ENCODE assay signal across 34 cellular contexts in the genomic region with DNA sequence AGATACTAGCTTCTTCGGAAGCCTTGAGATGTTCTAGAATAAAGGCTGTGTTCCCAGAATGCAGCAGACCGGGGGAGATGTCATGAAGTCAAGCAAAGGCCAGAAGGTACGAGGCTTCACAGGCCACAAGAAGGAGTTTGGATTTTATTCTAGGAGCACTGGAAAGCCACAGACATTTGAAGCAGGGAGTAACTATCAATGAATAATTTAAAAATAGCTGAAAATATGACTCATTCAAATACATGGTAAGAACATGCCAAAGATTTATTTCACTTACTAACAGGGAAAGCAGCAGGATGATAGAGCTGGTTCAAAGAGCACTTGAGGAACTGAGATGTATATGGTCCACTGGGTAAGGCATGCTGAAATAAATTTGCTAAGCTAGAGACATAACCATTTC. TPM values are rescaled to one million over a fixed set of nuclear protein-coding genes. Genes with fewer than 3 reads are reported as not detected.
"Had no signal": no experiment of that assay in that cellular context is flagged by ENCODE, and none has a peak within 500 bp of the region (broad histone marks: within the 10 kb centered on the region; RNA-seq: fewer than 3 reads in every experiment).

No MANE protein-coding gene starts in this region.

- H3K27me3 ChIP-seq: adrenal gland, brain microvascular endothelial cell, neutrophil, ovary, right lobe of liver, suprapubic skin had no signal

- H3K9me3 Mint-ChIP-seq: activated naive CD4-positive, alpha-beta T cell treated with anti-CD3 and anti-CD28 coated beads for 36 hours; dendritic cell treated with granulocyte-macrophage colony-stimulating factor and Interleukin-4, amounts not matched to agents 40 ng/mL and 50 ng/mL, for 4 days; stimulated activated memory B cell treated with anti-CD40 and anti-IgM and Interleukin-4, amounts not matched to agents 10 μg/mL and 1 μg/mL and 100 μg/mL, for 72 hours had no signal

- H3K4me3 ChIP-seq: adrenal gland, ovary, right lobe of liver, stomach, suprapubic skin, tibial artery had no signal

- H3K27me3 Mint-ChIP-seq: stimulated activated memory B cell treated with anti-CD40 and anti-IgM and Interleukin-4, amounts not matched to agents 10 μg/mL and 1 μg/mL and 100 μg/mL, for 72 hours had no signal

- H3K4me1 ChIP-seq: adrenal gland, right lobe of liver, stomach, suprapubic skin, tibial artery had no signal

- H3K36me3 ChIP-seq: adrenal gland, brain microvascular endothelial cell, neutrophil, ovary, right lobe of liver, stomach, suprapubic skin, tibial artery had no signal

- H3K27ac Mint-ChIP-seq: activated naive CD4-positive, alpha-beta T cell treated with anti-CD3 and anti-CD28 coated beads for 36 hours; activated naive CD8-positive, alpha-beta T cell treated with anti-CD3 and anti-CD28 coated beads for 36 hours; dendritic cell treated with granulocyte-macrophage colony-stimulating factor and Interleukin-4, amounts not matched to agents 40 ng/mL and 50 ng/mL, for 4 days; endodermal cell; naive B cell; nephron progenitor cell; progenitor cell of endocrine pancreas; stimulated activated memory B cell treated with anti-CD40 and anti-IgM and Interleukin-4, amounts not matched to agents 10 μg/mL and 1 μg/mL and 100 μg/mL, for 72 hours had no signal

- H3K27ac ChIP-seq: adrenal gland, brain microvascular endothelial cell, neutrophil, ovary, right lobe of liver, stomach, suprapubic skin, tibial artery, VCaP had no signal

- H3K4me1 Mint-ChIP-seq: activated naive CD8-positive, alpha-beta T cell treated with anti-CD3 and anti-CD28 coated beads for 36 hours; nephron progenitor cell; stimulated activated memory B cell treated with anti-CD40 and anti-IgM and Interleukin-4, amounts not matched to agents 10 μg/mL and 1 μg/mL and 100 μg/mL, for 72 hours had no signal

- H3K9me3 ChIP-seq: adrenal gland, neutrophil, ovary, right lobe of liver, suprapubic skin, tibial artery had no signal

- H3K36me3 Mint-ChIP-seq: activated naive CD8-positive, alpha-beta T cell treated with anti-CD3 and anti-CD28 coated beads for 36 hours; naive B cell; stimulated activated memory B cell treated with anti-CD40 and anti-IgM and Interleukin-4, amounts not matched to agents 10 μg/mL and 1 μg/mL and 100 μg/mL, for 72 hours had no signal

- H3K4me3 Mint-ChIP-seq: activated naive CD4-positive, alpha-beta T cell treated with anti-CD3 and anti-CD28 coated beads for 36 hours; activated naive CD8-positive, alpha-beta T cell treated with anti-CD3 and anti-CD28 coated beads for 36 hours; dendritic cell treated with granulocyte-macrophage colony-stimulating factor and Interleukin-4, amounts not matched to agents 40 ng/mL and 50 ng/mL, for 4 days; endodermal cell; naive B cell; nephron progenitor cell; stimulated activated memory B cell treated with anti-CD40 and anti-IgM and Interleukin-4, amounts not matched to agents 10 μg/mL and 1 μg/mL and 100 μg/mL, for 72 hours had no signal

- DNase-seq: activated CD4-positive, alpha-beta T cell treated with anti-CD3 and anti-CD28 coated beads for 4 hours; activated CD4-positive, alpha-beta T cell treated with anti-CD3 and anti-CD28 coated beads, Interleukin-2, amount 50 U/mL, for 4 hours; activated effector memory CD4-positive, alpha-beta T cell treated with Interleukin-2 at 50 U/mL for 16 hours; activated naive CD4-positive, alpha-beta T cell treated with anti-CD3 and anti-CD28 coated beads for 36 hours; activated naive CD8-positive, alpha-beta T cell treated with anti-CD3 and anti-CD28 coated beads for 36 hours; activated T-cell treated with anti-CD3 and anti-CD28 coated beads for 4 hours; adrenal gland; aorta; brain microvascular endothelial cell; central memory CD4-positive, alpha-beta T cell; endodermal cell; glutamatergic neuron; islet precursor cell; left cardiac atrium; left ventricle myocardium superior; naive B cell; nephron progenitor cell; ovary; right lobe of liver; small intestine; stimulated activated CD4-positive, alpha-beta T cell treated with anti-CD3 and anti-CD28 coated beads, Interleukin-1b, Interleukin-23, amount 100 ng/mL, for 48 hours; stimulated activated CD4-positive, alpha-beta T cell treated with anti-CD3 and anti-CD28 coated beads, Interleukin-4, amount 100 ng/mL, for 4 hours; stimulated activated CD8-positive, alpha-beta memory T cell treated with anti-CD3 and anti-CD28 coated beads, Interleukin-4, amount 100 ng/mL, for 48 hours; stomach; T-helper 9 cell; tibial artery had no signal

RNA-seq across cellular contexts. Expression of a gene that starts 53.2 kb away (rescaled TPM):
- total RNA-seq: activated naive CD4-positive, alpha-beta T cell treated with anti-CD3 and anti-CD28 coated beads for 36 hours; activated naive CD8-positive, alpha-beta T cell treated with anti-CD3 and anti-CD28 coated beads for 36 hours; lung microvascular endothelial cell; right lobe of liver; T-helper 1 cell treated with Interleukin-12 subunit alpha and Interleukin-12 subunit beta and Interleukin-4 antibody, amounts not matched to agents 30 ng/mL and 1 ng/mL, for 36 hours had no signal
